Comparison of ENCODE assay signal across 21 cellular contexts in the genomic region with DNA sequence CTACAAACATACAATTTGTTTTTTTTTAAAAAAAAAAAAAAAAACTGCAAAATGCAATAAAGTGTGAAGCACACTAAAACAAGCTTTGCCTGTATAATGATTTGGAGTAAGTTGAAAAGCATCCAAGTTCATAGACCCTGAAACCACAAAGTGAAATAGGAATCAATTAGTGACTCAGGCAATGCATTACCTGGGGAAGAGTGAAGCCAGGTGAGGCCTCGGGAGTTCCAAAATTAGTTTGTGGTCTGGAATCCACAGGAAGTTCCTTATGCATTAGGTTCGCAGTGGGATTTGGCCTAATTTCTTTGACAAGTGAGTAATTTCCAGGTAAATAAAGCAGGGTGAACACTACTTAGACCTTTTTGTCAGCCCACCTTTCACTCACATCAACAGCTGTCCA.
"Had no signal": no experiment of that assay in that cellular context is flagged by ENCODE, and none has a peak within 500 bp of the region (broad histone marks: within the 10 kb centered on the region; RNA-seq: fewer than 3 reads in every experiment).

No MANE protein-coding gene starts in this region.

- ATAC-seq: body of pancreas; gastrocnemius medialis; heart left ventricle; naive thymus-derived CD4-positive, alpha-beta T cell; right cardiac atrium; stimulated activated naive CD8-positive, alpha-beta T cell treated with anti-CD3 and anti-CD28 coated beads, Interleukin-15, Interleukin-2, amounts not matched to agents 100 U/mL and 50 U/mL, for 24 hours had no signal

- H3K4me1 Mint-ChIP-seq: activated CD4-positive, alpha-beta memory T cell treated with anti-CD3 and anti-CD28 coated beads, Interleukin-2, amount 10 ng/mL, durations not matched to agents 7 days and 5 days; activated naive CD8-positive, alpha-beta T cell treated with anti-CD3 and anti-CD28 coated beads, Interleukin-2, amount 10 ng/mL, durations not matched to agents 7 days and 5 days; naive thymus-derived CD4-positive, alpha-beta T cell had no signal

- H3K27me3 Mint-ChIP-seq: activated CD4-positive, alpha-beta memory T cell treated with anti-CD3 and anti-CD28 coated beads, Interleukin-2, amount 10 ng/mL, durations not matched to agents 7 days and 5 days; activated naive CD8-positive, alpha-beta T cell treated with anti-CD3 and anti-CD28 coated beads, Interleukin-2, amount 10 ng/mL, durations not matched to agents 7 days and 5 days; naive thymus-derived CD4-positive, alpha-beta T cell had no signal

- H3K4me3 Mint-ChIP-seq: activated CD4-positive, alpha-beta memory T cell treated with anti-CD3 and anti-CD28 coated beads, Interleukin-2, amount 10 ng/mL, durations not matched to agents 7 days and 5 days; activated naive CD8-positive, alpha-beta T cell treated with anti-CD3 and anti-CD28 coated beads, Interleukin-2, amount 10 ng/mL, durations not matched to agents 7 days and 5 days; naive thymus-derived CD4-positive, alpha-beta T cell; neural progenitor cell had no signal

- H3K4me3 ChIP-seq: body of pancreas, colonic mucosa, gastrocnemius medialis, heart left ventricle, neural progenitor cell, skin epidermis, tibial nerve, uterus had no signal

- H3K36me3 Mint-ChIP-seq: activated naive CD8-positive, alpha-beta T cell treated with anti-CD3 and anti-CD28 coated beads, Interleukin-2, amount 10 ng/mL, durations not matched to agents 7 days and 5 days; naive thymus-derived CD4-positive, alpha-beta T cell; neural progenitor cell had no signal

- DNase-seq: activated CD4-positive, alpha-beta memory T cell treated with anti-CD3 and anti-CD28 coated beads, Interleukin-2, amount 10 ng/mL, durations not matched to agents 7 days and 5 days; activated CD4-positive, alpha-beta T cell treated with anti-CD3 and anti-CD28 coated beads for 48 hours; activated CD4-positive, CD25-positive, alpha-beta regulatory T cell; activated naive CD4-positive, alpha-beta T cell treated with Interleukin-2 at 50 U/mL for 16 hours; activated naive CD8-positive, alpha-beta T cell treated with anti-CD3 and anti-CD28 coated beads, Interleukin-2, amount 10 ng/mL, durations not matched to agents 7 days and 5 days; activated T-cell treated with anti-CD3 and anti-CD28 coated beads, Interleukin-2, amount 50 U/mL, for 1 hour; body of pancreas; central memory CD4-positive, alpha-beta T cell; colonic mucosa; gastrocnemius medialis; heart left ventricle; kidney glomerular epithelial cell; mesenchymal stem cell; naive thymus-derived CD4-positive, alpha-beta T cell; right cardiac atrium; stimulated activated naive CD8-positive, alpha-beta T cell treated with anti-CD3 and anti-CD28 coated beads, Interleukin-15, Interleukin-2, amounts not matched to agents 100 U/mL and 50 U/mL, for 24 hours; T1000; uterus had no signal
